ENCODE assay signal across 8 cellular contexts in the genomic region with DNA sequence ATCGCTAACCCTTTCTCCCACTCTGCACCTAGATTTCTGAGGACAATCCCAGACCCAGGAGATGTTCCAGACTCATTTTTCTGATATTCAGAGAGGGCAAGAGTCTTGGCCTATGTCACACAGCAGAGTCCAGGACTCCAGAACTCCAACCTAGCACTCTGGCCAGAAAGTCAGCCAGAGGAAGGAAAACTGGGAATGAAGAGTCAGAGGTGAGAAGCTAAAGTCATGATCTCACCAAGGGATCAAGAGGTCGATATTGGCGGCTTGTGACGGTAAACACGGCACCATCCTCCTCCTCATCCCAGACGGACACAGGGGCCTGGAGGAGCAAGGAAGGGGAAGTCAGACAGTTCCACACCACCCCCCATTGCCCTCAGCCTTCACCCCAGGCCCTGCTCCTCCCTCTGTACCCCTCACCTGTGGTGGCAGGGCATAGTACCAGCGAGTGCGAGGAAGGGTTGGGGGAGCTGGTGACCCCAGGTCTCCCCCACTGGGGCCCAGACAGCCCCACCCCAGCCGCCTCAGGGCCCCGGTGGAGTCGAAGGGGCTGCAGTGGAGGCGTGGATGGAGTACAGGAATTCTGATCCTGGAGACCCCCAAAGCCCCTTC.
DNase-seq lines count a peak whose midpoint lies in the region; ATAC-seq and TF ChIP-seq lines count a peak whose summit lies in the region.

No MANE protein-coding gene starts in this region.

- H3K27ac ChIP-seq in muscle layer of colon (ENCODE audit: low read depth, low read length): peak overlapping the region; percentile 75

- H3K27me3 Mint-ChIP-seq in stimulated activated naive CD8-positive, alpha-beta T cell treated with anti-CD3 and anti-CD28 coated beads, Interleukin-15, Interleukin-2, amounts not matched to agents 100 ng/mL and 50 ng/mL, for 24 hours: no peaks in the 10 kb centered on the region

- peaks cover 40% of the 10 kb centered on the region for H3K36me3 ChIP-seq in muscle layer of colon (ENCODE audit: insufficient read depth, low read length)

- H3K9me3 ChIP-seq in muscle layer of colon (ENCODE audit: low read length): no peaks in the 10 kb centered on the region

- H3K4me1 Mint-ChIP-seq in stimulated activated naive CD8-positive, alpha-beta T cell treated with anti-CD3 and anti-CD28 coated beads, Interleukin-15, Interleukin-2, amounts not matched to agents 100 ng/mL and 50 ng/mL, for 24 hours (ENCODE audit: low read depth): peaks cover 38% of the 10 kb centered on the region

- peaks cover 40% of the 10 kb centered on the region for H3K36me3 Mint-ChIP-seq in stimulated activated naive CD8-positive, alpha-beta T cell treated with anti-CD3 and anti-CD28 coated beads, Interleukin-15, Interleukin-2, amounts not matched to agents 100 ng/mL and 50 ng/mL, for 24 hours (ENCODE audit: low read depth)

- H3K27me3 ChIP-seq in muscle layer of colon (ENCODE audit: control insufficient read depth in 1 of 2, insufficient read depth in 2 of 2, low read length in 2 of 2): no peaks in the 10 kb centered on the region

- H3K4me1 ChIP-seq in muscle layer of colon (ENCODE audit: insufficient read depth, low read length): peaks cover 18% of the 10 kb centered on the region

- no peak for TF ChIP-seq CTCF in choroid plexus epithelial cell (conservative IDR thresholded peaks at IDR 0.05; ENCODE audit: low read depth, low read length)

- H3K4me3 Mint-ChIP-seq in stimulated activated naive CD8-positive, alpha-beta T cell treated with anti-CD3 and anti-CD28 coated beads, Interleukin-15, Interleukin-2, amounts not matched to agents 100 ng/mL and 50 ng/mL, for 24 hours: peak overlapping the region; percentile 98

- H3K27ac Mint-ChIP-seq in stimulated activated naive CD8-positive, alpha-beta T cell treated with anti-CD3 and anti-CD28 coated beads, Interleukin-15, Interleukin-2, amounts not matched to agents 100 ng/mL and 50 ng/mL, for 24 hours: peak overlapping the region; percentile 63

- H3K4me3 ChIP-seq in choroid plexus epithelial cell (ENCODE audit: low read depth, low read length): peak overlapping the region; percentile 92
- H3K4me3 ChIP-seq in muscle layer of colon (ENCODE audit: low read depth in 1 of 2, low read length in 2 of 2): peak overlapping the region; percentile 24 to 63

- H3K9me3 Mint-ChIP-seq in stimulated activated naive CD8-positive, alpha-beta T cell treated with anti-CD3 and anti-CD28 coated beads, Interleukin-15, Interleukin-2, amounts not matched to agents 100 ng/mL and 50 ng/mL, for 24 hours: no peaks in the 10 kb centered on the region

- no peak for DNase-seq in stimulated activated naive CD8-positive, alpha-beta T cell treated with anti-CD3 and anti-CD28 coated beads, Interleukin-15, Interleukin-2, amounts not matched to agents 100 U/mL and 50 U/mL, for 24 hours
- DNase-seq in choroid plexus epithelial cell (ENCODE audit: low read depth) (no peak), epidermal melanocyte (ENCODE audit: insufficient read length, low spot score) (no peak), NCI-H226 (no peak)
- no peak for DNase-seq in stimulated activated CD4-positive, alpha-beta T cell treated with anti-CD3 and anti-CD28 coated beads, Interleukin-4, amount 100 ng/mL, for 1 hour

- H3K9ac ChIP-seq in muscle layer of colon (ENCODE audit: low read length): peak overlapping the region; percentile 27

- ATAC-seq in stimulated activated naive CD8-positive, alpha-beta T cell treated with anti-CD3 and anti-CD28 coated beads, Interleukin-15, Interleukin-2, amounts not matched to agents 100 U/mL and 50 U/mL, for 24 hours: no peak
- ATAC-seq in GM18907 (IDR thresholded peaks at IDR 0.05; ENCODE audit: unreplicated experiment): no peak
